ENCODE assay signal across 10 cellular contexts in the genomic region with DNA sequence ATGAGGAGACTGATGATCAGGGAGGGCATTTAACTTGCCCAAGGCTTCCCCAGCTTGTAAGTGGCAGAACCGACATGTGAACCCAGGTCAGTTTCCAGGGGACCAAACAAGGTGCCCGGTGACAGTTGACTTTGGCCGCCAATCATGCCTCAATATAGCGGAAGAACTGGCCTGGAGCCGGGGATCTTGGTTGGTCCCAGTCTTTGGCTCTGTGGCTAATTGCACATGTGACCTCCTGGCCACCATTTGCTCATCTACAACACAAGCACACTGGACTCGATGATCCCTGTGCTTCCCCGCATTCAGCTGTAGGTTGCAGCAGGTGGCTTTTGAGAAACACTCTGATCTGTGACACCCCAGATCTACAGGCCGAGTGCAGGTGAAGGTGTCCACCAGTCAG.
"Had no signal": no experiment of that assay in that cellular context is flagged by ENCODE, and none has a peak within 500 bp of the region (broad histone marks: within the 10 kb centered on the region; RNA-seq: fewer than 3 reads in every experiment).

No MANE protein-coding gene starts in this region.

- H3K27ac ChIP-seq: brain microvascular endothelial cell, neural progenitor cell, testis had no signal

- H3K9me3 ChIP-seq: pancreas, testis had no signal

- H3K9ac ChIP-seq: neural progenitor cell had no signal

- DNase-seq: activated CD4-positive, alpha-beta T cell treated with anti-CD3 and anti-CD28 coated beads for 48 hours; activated naive CD4-positive, alpha-beta T cell treated with anti-CD3 and anti-CD28 coated beads, Interleukin-2, amount 10 ng/mL, durations not matched to agents 7 days and 5 days; amniotic stem cell; brain microvascular endothelial cell; dermis blood vessel endothelial cell; pancreas; stimulated activated CD4-positive, alpha-beta T cell treated with anti-CD3 and anti-CD28 coated beads, Interleukin-2, amount 100 ng/mL, for 24 hours; stimulated activated naive CD4-positive, alpha-beta T cell treated with Interleukin-2 at 50 U/mL for 16 hours; testis had no signal

- H3K4me3 ChIP-seq: neural progenitor cell, testis had no signal

- H2AFZ ChIP-seq: neural progenitor cell had no signal

- H3K27me3 ChIP-seq: brain microvascular endothelial cell, neural progenitor cell, pancreas, testis had no signal

- H3K36me3 ChIP-seq: brain microvascular endothelial cell, neural progenitor cell, pancreas had no signal

- H3K4me2 ChIP-seq: neural progenitor cell had no signal
